Comparison of ENCODE assay signal across 19 cellular contexts in genomic region chr12:94042321-94042720, GRCh38.
DNase-seq lines count a peak whose midpoint lies in the region; ATAC-seq, FAIRE-seq and TF ChIP-seq lines count a peak whose summit lies in the region.
"Had no signal": no experiment of that assay in that cellular context is flagged by ENCODE, and none has a peak within 500 bp of the region (broad histone marks: within the 10 kb centered on the region; RNA-seq: fewer than 3 reads in every experiment).

No MANE protein-coding gene starts in this region.

- H3K27me3 ChIP-seq in H1 (replicated peaks in 1 of 4; ENCODE audit: control insufficient read depth in 3 of 4, extremely low read depth in 1 of 4, insufficient read depth in 3 of 4, low read length in 3 of 4) (no peaks in the 10 kb centered on the region), right cardiac atrium (ENCODE audit: control insufficient read depth, insufficient read depth) (no peaks in the 10 kb centered on the region), neuronal stem cell (ENCODE audit: control insufficient read depth in 3 of 3, insufficient read depth in 3 of 3, low read depth in 1 of 3, low read length in 3 of 3) (peaks cover 0 to 3% (median 3%) of the 10 kb centered on the region in 3 experiments)

- H3K4me1 ChIP-seq in H1 (replicated peaks in 1 of 4; ENCODE audit: control insufficient read depth in 3 of 4, insufficient read depth in 4 of 4, low read length in 3 of 4) (peaks cover 0 to 2% (median 0%) of the 10 kb centered on the region in 4 experiments; a peak in 2 of 7 replicates), right cardiac atrium (ENCODE audit: control insufficient read depth, insufficient read depth, low read length) (no peaks in the 10 kb centered on the region), neuronal stem cell (ENCODE audit: control insufficient read depth in 2 of 2, insufficient read depth in 1 of 2, low read depth in 1 of 2, low read length in 2 of 2) (peaks cover 0 to 13% of the 10 kb centered on the region in 2 donors)
- H3K4me1 ChIP-seq: HAP-1 had no signal

- no peaks in the 10 kb centered on the region for H3K9me3 Mint-ChIP-seq in endothelial cell (ENCODE audit: unreplicated experiment)

- H3K79me2 ChIP-seq in H1 (ENCODE audit: control insufficient read depth in 1 of 2, insufficient read depth in 2 of 2, low read length in 2 of 2): no peaks in the 10 kb centered on the region

- H2BK120ac ChIP-seq in H1 (replicated peaks; ENCODE audit: low read depth, low read length) (no peak overlapping the region), neuronal stem cell (ENCODE audit: low read depth, low read length) (no peak overlapping the region)

- no peaks in the 10 kb centered on the region for H3K4me1 Mint-ChIP-seq in endothelial cell (ENCODE audit: unreplicated experiment)

- no peaks in the 10 kb centered on the region for H3K23me2 ChIP-seq in H1 (ENCODE audit: low read depth, low read length)

- no peak for TF ChIP-seq EP300 in H1 (IDR thresholded peaks at IDR 0.05; ENCODE audit: borderline replicate concordance in 1 of 2, low read depth in 2 of 2, low read length in 2 of 2)

- no peak for TF ChIP-seq RAD21 in H1 (IDR thresholded peaks at IDR 0.05 in 1 of 2, conservative IDR thresholded peaks at IDR 0.05 in 1 of 2; ENCODE audit: low read depth in 2 of 2, low read length in 2 of 2)

- H3K36me3 ChIP-seq in SK-N-MC (ENCODE audit: insufficient read depth, low read length): no peaks in the 10 kb centered on the region
- no peaks in the 10 kb centered on the region for H3K36me3 ChIP-seq in H1 (ENCODE audit: control insufficient read depth in 2 of 4, insufficient read depth in 4 of 4, low read length in 3 of 4)
- H3K36me3 ChIP-seq in neuronal stem cell (replicated peaks in 1 of 2; ENCODE audit: control insufficient read depth in 2 of 2, insufficient read depth in 2 of 2, low read length in 2 of 2): no peaks in the 10 kb centered on the region
- H3K36me3 ChIP-seq: HAP-1 had no signal

- no peak overlapping the region for H3K4me3 Mint-ChIP-seq in endothelial cell (ENCODE audit: unreplicated experiment)
- H3K4me3 Mint-ChIP-seq: CD8-positive, alpha-beta T cell; IgD-negative memory B cell had no signal

- TF ChIP-seq POLR2A in H1 (IDR thresholded peaks at IDR 0.05; ENCODE audit: control extremely low read depth in 1 of 2, low read depth in 2 of 2, low read length in 2 of 2): no peak

- H3K18ac ChIP-seq in H1 (ENCODE audit: extremely low read depth, low read length): no peak overlapping the region
- no peak overlapping the region for H3K18ac ChIP-seq in neuronal stem cell (ENCODE audit: low read length)

- H3K27ac ChIP-seq in SK-N-MC: peak overlapping the region; percentile 71
- no peak overlapping the region for H3K27ac ChIP-seq in H1 (ENCODE audit: low read depth, low read length)
- peak overlapping the region; percentile 31 for H3K27ac ChIP-seq in right cardiac atrium (ENCODE audit: low read length)
- H3K27ac ChIP-seq in neuronal stem cell (replicated peaks; ENCODE audit: low read length): peak overlapping the region; percentile 56

- no peaks in the 10 kb centered on the region for H3K36me3 Mint-ChIP-seq in endothelial cell (ENCODE audit: low read depth, unreplicated experiment)
- H3K36me3 Mint-ChIP-seq: IgD-negative memory B cell had no signal

- H3K4me3 ChIP-seq in SK-N-MC (no peak overlapping the region), H1 (ENCODE audit: extremely low read depth in 1 of 4, insufficient read depth in 2 of 4, low read depth in 3 of 4, low read length in 4 of 4) (no peak overlapping the region), right cardiac atrium (ENCODE audit: low read length) (no peak overlapping the region), neuronal stem cell (ENCODE audit: low read length in 2 of 2) (no peak overlapping the region)
- H3K4me3 ChIP-seq: HAP-1 had no signal

- H4K20me1 ChIP-seq in H1 (replicated peaks in 1 of 2; ENCODE audit: control insufficient read depth in 1 of 2, insufficient read depth in 2 of 2, low read length in 2 of 2): no peaks in the 10 kb centered on the region

- peak; percentile 48 to 69 for ATAC-seq in right cardiac atrium
- ATAC-seq: CD8-positive, alpha-beta T cell had no signal

- H2BK12ac ChIP-seq in H1 (ENCODE audit: low read depth, low read length) (no peak overlapping the region), neuronal stem cell (ENCODE audit: low read length) (no peak overlapping the region)

- H3K27me3 Mint-ChIP-seq in endothelial cell (ENCODE audit: unreplicated experiment): no peaks in the 10 kb centered on the region
- H3K27me3 Mint-ChIP-seq: IgD-negative memory B cell had no signal

- no peak overlapping the region for H3K9ac ChIP-seq in SK-N-MC (ENCODE audit: insufficient read length)
- H3K9ac ChIP-seq in H1 (replicated peaks in 1 of 4; ENCODE audit: extremely low read depth in 1 of 4, low read depth in 3 of 4, low read length in 3 of 4): no peak overlapping the region
- H3K9ac ChIP-seq in neuronal stem cell (ENCODE audit: low read depth, low read length, poor library complexity): no peak overlapping the region

- no peak overlapping the region for H2BK5ac ChIP-seq in H1 (ENCODE audit: low read depth, low read length)
- H2BK5ac ChIP-seq in neuronal stem cell (ENCODE audit: low read length): no peak overlapping the region

- H2AK5ac ChIP-seq in H1 (ENCODE audit: low read depth, low read length) (no peak overlapping the region), neuronal stem cell (ENCODE audit: low read depth, low read length) (no peak overlapping the region)

- FAIRE-seq in H1 (lab: Jason Lieb, UNC): no peak
- FAIRE-seq: D721Med had no signal

- intact Hi-C loops in right cardiac atrium (cut with DNase I): no loop called here

- H3K9me3 ChIP-seq in SK-N-MC (ENCODE audit: low read depth, low read length) (no peaks in the 10 kb centered on the region), H1 (ENCODE audit: insufficient read depth in 2 of 2, low read depth in 1 of 2, low read length in 1 of 2) (peaks cover 7% of the 10 kb centered on the region in 2 experiments; a peak in 2 of 4 replicates), right cardiac atrium (ENCODE audit: control insufficient read depth, low read length) (no peaks in the 10 kb centered on the region), neuronal stem cell (replicated peaks in 1 of 2; ENCODE audit: control insufficient read depth in 2 of 2, insufficient read depth in 1 of 2, low read depth in 1 of 2, low read length in 2 of 2) (no peaks in the 10 kb centered on the region)
- H3K9me3 ChIP-seq: HAP-1 had no signal

- H3K23ac ChIP-seq in H1 (ENCODE audit: insufficient read length): no peak overlapping the region
- no peak overlapping the region for H3K23ac ChIP-seq in neuronal stem cell (ENCODE audit: low read depth, low read length, poor library complexity)

- no peak overlapping the region; the same call in 1 of the 2 replicates for H2BK20ac ChIP-seq in H1 (ENCODE audit: low read length)

- TF ChIP-seq CTCF in H1 (IDR thresholded peaks at IDR 0.05; ENCODE audit: control extremely low read depth in 1 of 3, insufficient read depth in 1 of 3, low read depth in 1 of 3, low read length in 3 of 3): no peak
- no peak for TF ChIP-seq CTCF in endothelial cell (IDR thresholded peaks at IDR 0.05; ENCODE audit: unreplicated experiment)

- no peak overlapping the region for H2BK15ac ChIP-seq in H1 (ENCODE audit: low read length)
- H2BK15ac ChIP-seq in neuronal stem cell (ENCODE audit: low read length): no peak overlapping the region

- WGBS in H1 (ENCODE audit: extremely low coverage in 1 of 2, insufficient coverage in 1 of 2, insufficient read length in 1 of 2, insufficient replicate concordance in 2 of 2, low coverage in 1 of 2, low lambda C conversion rate in 2 of 2, missing lambda C conversion rate in 1 of 2), 2 experiments: 76% methylated on average over 4 of the region's 4 CpGs; no CpG with 5 or more reads in 1 of the 2 experiments
- 75% methylated on average over 4 of the region's 4 CpGs for WGBS in right cardiac atrium
- no CpG with 5 or more reads among the region's 4 CpGs for WGBS in neuronal stem cell (ENCODE audit: extremely low coverage in 2 of 2, insufficient read length in 2 of 2, insufficient replicate concordance in 1 of 2), 2 donors

- no peak overlapping the region for H4K5ac ChIP-seq in H1 (ENCODE audit: insufficient read length, low read depth, low read length)

- H2AFZ ChIP-seq in H1 (ENCODE audit: low read length): peak overlapping the region; percentile 61
- H2AFZ ChIP-seq in neuronal stem cell (ENCODE audit: low read length): peak overlapping the region; percentile 32

- H3K56ac ChIP-seq in H1 (replicated peaks; ENCODE audit: insufficient read length, low read depth, low read length): no peak overlapping the region

- H4K91ac ChIP-seq in H1 (replicated peaks; ENCODE audit: insufficient read length, low read length) (no peak overlapping the region), neuronal stem cell (ENCODE audit: low read depth, low read length, poor library complexity) (no peak overlapping the region)

- H3K4me2 ChIP-seq in H1 (ENCODE audit: insufficient read depth in 1 of 2, low read depth in 2 of 2, low read length in 2 of 2) (no peak overlapping the region; a peak in 1 of 4 replicates), neuronal stem cell (ENCODE audit: insufficient read depth, low read length, poor library complexity, severe bottlenecking) (no peak overlapping the region)

- H4K8ac ChIP-seq in H1 (ENCODE audit: extremely low read depth, insufficient read depth, low read length) (no peak overlapping the region), neuronal stem cell (ENCODE audit: low read depth, low read length) (no peak overlapping the region)

- CTCF ChIA-PET in H1 (lab: Charles Lee; ENCODE audit: partially characterized antibody): interaction anchor here (0.9 to 1.0 kb wide), 2 partner anchors 11 to 59 kb away, joined by 3 to 6 read pairs; no protein-coding TSS in a partner anchor

- H3K79me1 ChIP-seq in H1 (ENCODE audit: low read depth, low read length): no peaks in the 10 kb centered on the region
- no peaks in the 10 kb centered on the region for H3K79me1 ChIP-seq in neuronal stem cell (ENCODE audit: low read depth, low read length)

- H3K4ac ChIP-seq in H1 (replicated peaks; ENCODE audit: insufficient read length, low read depth, low read length) (no peak overlapping the region), neuronal stem cell (ENCODE audit: low read length) (no peak overlapping the region)

- H3K27ac Mint-ChIP-seq in endothelial cell (ENCODE audit: unreplicated experiment): no peak overlapping the region
- H3K27ac Mint-ChIP-seq: CD8-positive, alpha-beta T cell; IgD-negative memory B cell had no signal

- DNase-seq in SK-N-MC (ENCODE audit: low read depth, low spot score) (no peak), H1 (ENCODE audit: low read depth in 1 of 2, low spot score in 2 of 2) (no peak), right cardiac atrium (no peak), neuronal stem cell (ENCODE audit: low spot score) (peak; percentile 43), NOMO-1 (lab: John Stamatoyannopoulos, UW; ENCODE audit: unreplicated experiment in 2 of 2) (no peak), NCI-H1436 treated with DMSO at 0.1 percent for 48 hours (lab: John Stamatoyannopoulos, UW) (no peak), endothelial cell (ENCODE audit: low spot score) (no peak)
- DNase-seq: CD8-positive, alpha-beta T cell; DMS79; Kasumi-1; MM.1S; NCI-H1105; NCI-H1694 treated with DMSO at 0.1 percent for 48 hours; NCI-H226; NK-92 treated with Interleukin-12 subunit alpha and Interleukin-12 subunit beta, amount 100 ng/mL, for 24 hours; OCI-M1 had no signal

- H3K14ac ChIP-seq in H1 (ENCODE audit: insufficient read length) (no peak overlapping the region), neuronal stem cell (ENCODE audit: low read length) (no peak overlapping the region)

- POLR2A ChIA-PET in H1 (lab: Charles Lee; ENCODE audit: partially characterized antibody): interaction anchor here (0.6 to 1.5 kb wide), 2 partner anchors 10 to 539 kb away, joined by 3 to 4 read pairs; no protein-coding TSS in a partner anchor
